1 cellular context compared by ENCODE assay signal in the genomic region with DNA sequence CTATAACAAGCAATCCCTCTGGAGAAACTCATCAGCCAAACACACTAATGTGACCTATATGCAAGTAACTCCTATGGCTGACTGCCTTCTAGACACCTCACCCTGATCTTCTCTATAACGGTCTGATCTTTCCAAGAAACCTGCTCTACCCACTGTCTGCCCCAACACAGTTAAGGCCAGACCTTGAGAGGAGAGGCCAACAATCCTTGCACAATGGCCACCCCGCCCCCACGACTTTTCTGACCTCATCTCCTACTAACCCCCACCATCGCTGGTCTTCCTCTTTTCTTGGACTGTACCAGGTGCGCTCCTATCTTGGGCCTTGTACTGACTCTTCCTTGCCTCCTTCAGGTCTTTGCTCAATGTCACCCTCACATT.
TF ChIP-seq lines count a peak whose summit lies in the region.

No MANE protein-coding gene starts in this region.

TF ChIP-seq in K562, 482 proteins besides CTCF, POLR2A, EP300 and RAD21 (continued from another document and continues in another):
- TF ChIP-seq, protein P1, sequence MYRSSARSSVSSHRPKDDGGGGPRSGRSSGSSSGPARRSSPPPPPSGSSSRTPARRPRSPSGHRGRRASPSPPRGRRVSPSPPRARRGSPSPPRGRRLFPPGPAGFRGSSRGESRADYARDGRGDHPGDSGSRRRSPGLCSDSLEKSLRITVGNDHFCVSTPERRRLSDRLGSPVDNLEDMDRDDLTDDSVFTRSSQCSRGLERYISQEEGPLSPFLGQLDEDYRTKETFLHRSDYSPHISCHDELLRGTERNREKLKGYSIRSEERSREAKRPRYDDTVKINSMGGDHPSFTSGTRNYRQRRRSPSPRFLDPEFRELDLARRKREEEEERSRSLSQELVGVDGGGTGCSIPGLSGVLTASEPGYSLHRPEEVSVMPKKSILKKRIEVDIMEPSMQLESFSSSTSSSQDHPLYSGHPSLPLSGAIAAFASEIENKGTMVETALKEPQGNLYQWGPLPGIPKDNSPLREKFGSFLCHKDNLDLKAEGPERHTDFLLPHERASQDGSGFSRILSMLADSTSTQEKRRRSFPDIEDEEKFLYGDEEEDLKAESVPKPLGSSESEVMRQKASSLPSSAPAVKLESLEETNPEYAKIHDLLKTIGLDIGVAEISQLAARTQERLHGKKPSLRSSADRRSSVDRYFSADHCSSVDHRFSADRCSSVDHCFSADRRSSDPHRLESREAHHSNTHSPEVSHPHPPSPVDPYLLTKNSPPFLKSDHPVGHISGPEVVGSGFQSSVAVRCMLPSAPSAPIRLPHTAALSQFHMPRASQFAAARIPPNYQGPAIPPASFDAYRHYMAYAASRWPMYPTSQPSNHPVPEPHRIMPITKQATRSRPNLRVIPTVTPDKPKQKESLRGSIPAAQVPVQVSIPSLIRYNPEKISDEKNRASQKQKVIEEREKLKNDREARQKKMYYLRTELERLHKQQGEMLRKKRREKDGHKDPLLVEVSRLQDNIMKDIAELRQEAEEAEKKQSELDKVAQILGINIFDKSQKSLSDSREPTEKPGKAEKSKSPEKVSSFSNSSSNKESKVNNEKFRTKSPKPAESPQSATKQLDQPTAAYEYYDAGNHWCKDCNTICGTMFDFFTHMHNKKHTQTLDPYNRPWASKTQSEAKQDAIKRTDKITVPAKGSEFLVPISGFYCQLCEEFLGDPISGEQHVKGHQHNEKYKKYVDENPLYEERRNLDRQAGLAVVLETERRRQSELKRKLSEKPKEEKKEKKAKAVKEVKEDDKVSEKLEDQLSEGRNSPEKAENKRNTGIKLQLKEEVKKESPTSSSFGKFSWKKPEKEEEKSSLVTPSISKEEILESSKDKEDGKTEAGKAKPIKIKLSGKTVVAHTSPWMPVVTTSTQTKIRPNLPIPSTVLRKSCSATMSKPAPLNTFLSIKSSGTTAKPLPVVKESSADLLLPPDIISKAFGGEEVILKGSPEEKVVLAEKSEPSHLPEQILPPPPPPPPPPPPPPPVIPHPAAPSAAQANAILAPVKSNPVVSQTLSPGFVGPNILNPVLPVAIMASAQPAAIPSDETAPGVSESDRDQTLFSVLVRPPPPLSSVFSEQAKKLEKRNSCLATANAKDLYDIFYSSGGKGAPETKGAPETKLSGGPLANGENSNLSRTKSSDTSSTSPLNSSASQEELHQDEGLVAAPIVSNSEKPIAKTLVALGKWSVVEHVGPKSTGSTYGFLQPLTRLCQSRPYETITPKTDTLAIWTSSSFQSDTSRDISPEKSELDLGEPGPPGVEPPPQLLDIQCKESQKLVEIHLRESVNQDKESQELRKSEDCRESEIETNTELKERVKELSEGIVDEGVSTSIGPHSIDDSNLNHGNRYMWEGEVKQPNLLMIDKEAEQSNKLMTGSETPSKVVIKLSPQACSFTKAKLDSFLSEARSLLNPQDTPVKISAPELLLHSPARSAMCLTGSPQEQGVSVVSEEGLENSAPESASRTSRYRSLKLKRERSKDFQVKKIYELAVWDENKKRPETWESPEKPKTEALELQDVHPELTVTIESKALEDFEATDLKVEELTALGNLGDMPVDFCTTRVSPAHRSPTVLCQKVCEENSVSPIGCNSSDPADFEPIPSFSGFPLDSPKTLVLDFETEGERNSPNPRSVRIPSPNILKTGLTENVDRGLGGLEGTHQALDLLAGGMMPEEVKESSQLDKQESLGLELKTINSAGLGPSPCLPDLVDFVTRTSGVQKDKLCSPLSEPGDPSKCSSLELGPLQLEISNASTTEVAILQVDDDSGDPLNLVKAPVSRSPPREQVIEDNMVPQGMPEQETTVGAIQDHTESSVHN (IDR thresholded peaks at IDR 0.05; ENCODE audit: borderline replicate concordance in 1 of 2, low read depth in 1 of 2), result peak in 1 of 2 experiments; percentile 71; a peak in 2 of 4 replicates
- TF ChIP-seq, protein P2, sequence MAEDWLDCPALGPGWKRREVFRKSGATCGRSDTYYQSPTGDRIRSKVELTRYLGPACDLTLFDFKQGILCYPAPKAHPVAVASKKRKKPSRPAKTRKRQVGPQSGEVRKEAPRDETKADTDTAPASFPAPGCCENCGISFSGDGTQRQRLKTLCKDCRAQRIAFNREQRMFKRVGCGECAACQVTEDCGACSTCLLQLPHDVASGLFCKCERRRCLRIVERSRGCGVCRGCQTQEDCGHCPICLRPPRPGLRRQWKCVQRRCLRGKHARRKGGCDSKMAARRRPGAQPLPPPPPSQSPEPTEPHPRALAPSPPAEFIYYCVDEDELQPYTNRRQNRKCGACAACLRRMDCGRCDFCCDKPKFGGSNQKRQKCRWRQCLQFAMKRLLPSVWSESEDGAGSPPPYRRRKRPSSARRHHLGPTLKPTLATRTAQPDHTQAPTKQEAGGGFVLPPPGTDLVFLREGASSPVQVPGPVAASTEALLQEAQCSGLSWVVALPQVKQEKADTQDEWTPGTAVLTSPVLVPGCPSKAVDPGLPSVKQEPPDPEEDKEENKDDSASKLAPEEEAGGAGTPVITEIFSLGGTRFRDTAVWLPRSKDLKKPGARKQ (CRISPR knock-in tag; IDR thresholded peaks at IDR 0.05), result no peak
- TF ChIP-seq PYGO2 (tag; IDR thresholded peaks at IDR 0.05) (no peak), U2AF2 (optimal IDR thresholded peaks at IDR 0.05; ENCODE audit: low read depth, low read length) (no peak), ZNF445 (CRISPR knock-in tag; IDR thresholded peaks at IDR 0.05; ENCODE audit: low read depth) (no peak), ZKSCAN1 (IDR thresholded peaks at IDR 0.05; ENCODE audit: low read depth, low read length) (no peak), RBM25 (IDR thresholded peaks at IDR 0.05; ENCODE audit: low read depth, low read length, severe bottlenecking) (no peak), NR2C2 (CRISPR knock-in tag; IDR thresholded peaks at IDR 0.05) (peak; percentile 75), NR2C2 (tag; IDR thresholded peaks at IDR 0.05) (peak; percentile 62), E2F3 (CRISPR knock-in tag; IDR thresholded peaks at IDR 0.05) (0 out of 2 replicates have a peak, but pooled peaks have one; percentile 23), FOXJ2 (tag; IDR thresholded peaks at IDR 0.05) (no peak), HOXB6 (CRISPR knock-in tag; IDR thresholded peaks at IDR 0.05; ENCODE audit: borderline replicate concordance) (no peak), PHB (CRISPR knock-in tag; IDR thresholded peaks at IDR 0.05) (no peak), MTA3 (IDR thresholded peaks at IDR 0.05; ENCODE audit: borderline replicate concordance) (peak; percentile 95), CEBPB (tag; IDR thresholded peaks at IDR 0.05) (peak; percentile 100), HSF4 (CRISPR knock-in tag; IDR thresholded peaks at IDR 0.05; ENCODE audit: borderline replicate concordance) (no peak), POLR2B (IDR thresholded peaks at IDR 0.05; ENCODE audit: low read depth, partially characterized antibody) (no peak), TGIF2 (CRISPR knock-in tag; IDR thresholded peaks at IDR 0.05) (no peak), ZBED1 (IDR thresholded peaks at IDR 0.05) (no peak), CCAR2 (IDR thresholded peaks at IDR 0.05; ENCODE audit: low read depth, low read length) (peak; percentile 39; the same call in 1 of the 2 replicates), HLTF (IDR thresholded peaks at IDR 0.05) (no peak), TBL1XR1 (IDR thresholded peaks at IDR 0.05; ENCODE audit: low read length in 2 of 2) (peak; percentile 94 to 100), SMARCC2 (IDR thresholded peaks at IDR 0.05; ENCODE audit: low read depth) (no peak), MYNN (IDR thresholded peaks at IDR 0.05) (peak; percentile 80; the same call in 1 of the 2 replicates), MYNN (CRISPR knock-in tag; IDR thresholded peaks at IDR 0.05) (no peak), POLR2AphosphoS2 (IDR thresholded peaks at IDR 0.05; ENCODE audit: low read length) (no peak), ZFP36 (IDR thresholded peaks at IDR 0.05; ENCODE audit: low read depth, low read length, partially characterized antibody) (no peak), ZNF23 (CRISPR knock-in tag; IDR thresholded peaks at IDR 0.05) (no peak)
- TF ChIP-seq, protein P3, sequence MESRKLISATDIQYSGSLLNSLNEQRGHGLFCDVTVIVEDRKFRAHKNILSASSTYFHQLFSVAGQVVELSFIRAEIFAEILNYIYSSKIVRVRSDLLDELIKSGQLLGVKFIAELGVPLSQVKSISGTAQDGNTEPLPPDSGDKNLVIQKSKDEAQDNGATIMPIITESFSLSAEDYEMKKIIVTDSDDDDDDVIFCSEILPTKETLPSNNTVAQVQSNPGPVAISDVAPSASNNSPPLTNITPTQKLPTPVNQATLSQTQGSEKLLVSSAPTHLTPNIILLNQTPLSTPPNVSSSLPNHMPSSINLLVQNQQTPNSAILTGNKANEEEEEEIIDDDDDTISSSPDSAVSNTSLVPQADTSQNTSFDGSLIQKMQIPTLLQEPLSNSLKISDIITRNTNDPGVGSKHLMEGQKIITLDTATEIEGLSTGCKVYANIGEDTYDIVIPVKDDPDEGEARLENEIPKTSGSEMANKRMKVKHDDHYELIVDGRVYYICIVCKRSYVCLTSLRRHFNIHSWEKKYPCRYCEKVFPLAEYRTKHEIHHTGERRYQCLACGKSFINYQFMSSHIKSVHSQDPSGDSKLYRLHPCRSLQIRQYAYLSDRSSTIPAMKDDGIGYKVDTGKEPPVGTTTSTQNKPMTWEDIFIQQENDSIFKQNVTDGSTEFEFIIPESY (CRISPR knock-in tag; IDR thresholded peaks at IDR 0.05), result no peak
- TF ChIP-seq, protein P4, sequence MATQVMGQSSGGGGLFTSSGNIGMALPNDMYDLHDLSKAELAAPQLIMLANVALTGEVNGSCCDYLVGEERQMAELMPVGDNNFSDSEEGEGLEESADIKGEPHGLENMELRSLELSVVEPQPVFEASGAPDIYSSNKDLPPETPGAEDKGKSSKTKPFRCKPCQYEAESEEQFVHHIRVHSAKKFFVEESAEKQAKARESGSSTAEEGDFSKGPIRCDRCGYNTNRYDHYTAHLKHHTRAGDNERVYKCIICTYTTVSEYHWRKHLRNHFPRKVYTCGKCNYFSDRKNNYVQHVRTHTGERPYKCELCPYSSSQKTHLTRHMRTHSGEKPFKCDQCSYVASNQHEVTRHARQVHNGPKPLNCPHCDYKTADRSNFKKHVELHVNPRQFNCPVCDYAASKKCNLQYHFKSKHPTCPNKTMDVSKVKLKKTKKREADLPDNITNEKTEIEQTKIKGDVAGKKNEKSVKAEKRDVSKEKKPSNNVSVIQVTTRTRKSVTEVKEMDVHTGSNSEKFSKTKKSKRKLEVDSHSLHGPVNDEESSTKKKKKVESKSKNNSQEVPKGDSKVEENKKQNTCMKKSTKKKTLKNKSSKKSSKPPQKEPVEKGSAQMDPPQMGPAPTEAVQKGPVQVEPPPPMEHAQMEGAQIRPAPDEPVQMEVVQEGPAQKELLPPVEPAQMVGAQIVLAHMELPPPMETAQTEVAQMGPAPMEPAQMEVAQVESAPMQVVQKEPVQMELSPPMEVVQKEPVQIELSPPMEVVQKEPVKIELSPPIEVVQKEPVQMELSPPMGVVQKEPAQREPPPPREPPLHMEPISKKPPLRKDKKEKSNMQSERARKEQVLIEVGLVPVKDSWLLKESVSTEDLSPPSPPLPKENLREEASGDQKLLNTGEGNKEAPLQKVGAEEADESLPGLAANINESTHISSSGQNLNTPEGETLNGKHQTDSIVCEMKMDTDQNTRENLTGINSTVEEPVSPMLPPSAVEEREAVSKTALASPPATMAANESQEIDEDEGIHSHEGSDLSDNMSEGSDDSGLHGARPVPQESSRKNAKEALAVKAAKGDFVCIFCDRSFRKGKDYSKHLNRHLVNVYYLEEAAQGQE (CRISPR knock-in tag; IDR thresholded peaks at IDR 0.05; ENCODE audit: low read depth), result no peak
- TF ChIP-seq, protein P5, sequence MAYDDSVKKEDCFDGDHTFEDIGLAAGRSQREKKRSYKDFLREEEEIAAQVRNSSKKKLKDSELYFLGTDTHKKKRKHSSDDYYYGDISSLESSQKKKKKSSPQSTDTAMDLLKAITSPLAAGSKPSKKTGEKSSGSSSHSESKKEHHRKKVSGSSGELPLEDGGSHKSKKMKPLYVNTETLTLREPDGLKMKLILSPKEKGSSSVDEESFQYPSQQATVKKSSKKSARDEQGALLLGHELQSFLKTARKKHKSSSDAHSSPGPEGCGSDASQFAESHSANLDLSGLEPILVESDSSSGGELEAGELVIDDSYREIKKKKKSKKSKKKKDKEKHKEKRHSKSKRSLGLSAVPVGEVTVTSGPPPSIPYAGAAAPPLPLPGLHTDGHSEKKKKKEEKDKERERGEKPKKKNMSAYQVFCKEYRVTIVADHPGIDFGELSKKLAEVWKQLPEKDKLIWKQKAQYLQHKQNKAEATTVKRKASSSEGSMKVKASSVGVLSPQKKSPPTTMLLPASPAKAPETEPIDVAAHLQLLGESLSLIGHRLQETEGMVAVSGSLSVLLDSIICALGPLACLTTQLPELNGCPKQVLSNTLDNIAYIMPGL (CRISPR knock-in tag; IDR thresholded peaks at IDR 0.05), result no peak; the same call in 1 of the 2 replicates
- TF ChIP-seq, protein P6, sequence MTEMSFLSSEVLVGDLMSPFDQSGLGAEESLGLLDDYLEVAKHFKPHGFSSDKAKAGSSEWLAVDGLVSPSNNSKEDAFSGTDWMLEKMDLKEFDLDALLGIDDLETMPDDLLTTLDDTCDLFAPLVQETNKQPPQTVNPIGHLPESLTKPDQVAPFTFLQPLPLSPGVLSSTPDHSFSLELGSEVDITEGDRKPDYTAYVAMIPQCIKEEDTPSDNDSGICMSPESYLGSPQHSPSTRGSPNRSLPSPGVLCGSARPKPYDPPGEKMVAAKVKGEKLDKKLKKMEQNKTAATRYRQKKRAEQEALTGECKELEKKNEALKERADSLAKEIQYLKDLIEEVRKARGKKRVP (CRISPR knock-in tag; IDR thresholded peaks at IDR 0.05), result no peak; the same call in 1 of the 2 replicates
- TF ChIP-seq, protein P7, sequence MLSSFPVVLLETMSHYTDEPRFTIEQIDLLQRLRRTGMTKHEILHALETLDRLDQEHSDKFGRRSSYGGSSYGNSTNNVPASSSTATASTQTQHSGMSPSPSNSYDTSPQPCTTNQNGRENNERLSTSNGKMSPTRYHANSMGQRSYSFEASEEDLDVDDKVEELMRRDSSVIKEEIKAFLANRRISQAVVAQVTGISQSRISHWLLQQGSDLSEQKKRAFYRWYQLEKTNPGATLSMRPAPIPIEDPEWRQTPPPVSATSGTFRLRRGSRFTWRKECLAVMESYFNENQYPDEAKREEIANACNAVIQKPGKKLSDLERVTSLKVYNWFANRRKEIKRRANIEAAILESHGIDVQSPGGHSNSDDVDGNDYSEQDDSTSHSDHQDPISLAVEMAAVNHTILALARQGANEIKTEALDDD (IDR thresholded peaks at IDR 0.05), result no peak; the same call in 1 of the 2 replicates
- TF ChIP-seq, protein P8, sequence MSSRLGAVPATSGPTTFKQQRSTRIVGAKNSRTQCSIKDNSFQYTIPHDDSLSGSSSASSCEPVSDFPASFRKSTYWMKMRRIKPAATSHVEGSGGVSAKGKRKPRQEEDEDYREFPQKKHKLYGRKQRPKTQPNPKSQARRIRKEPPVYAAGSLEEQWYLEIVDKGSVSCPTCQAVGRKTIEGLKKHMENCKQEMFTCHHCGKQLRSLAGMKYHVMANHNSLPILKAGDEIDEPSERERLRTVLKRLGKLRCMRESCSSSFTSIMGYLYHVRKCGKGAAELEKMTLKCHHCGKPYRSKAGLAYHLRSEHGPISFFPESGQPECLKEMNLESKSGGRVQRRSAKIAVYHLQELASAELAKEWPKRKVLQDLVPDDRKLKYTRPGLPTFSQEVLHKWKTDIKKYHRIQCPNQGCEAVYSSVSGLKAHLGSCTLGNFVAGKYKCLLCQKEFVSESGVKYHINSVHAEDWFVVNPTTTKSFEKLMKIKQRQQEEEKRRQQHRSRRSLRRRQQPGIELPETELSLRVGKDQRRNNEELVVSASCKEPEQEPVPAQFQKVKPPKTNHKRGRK (tag; IDR thresholded peaks at IDR 0.05), result no peak
